In the genomic region with DNA sequence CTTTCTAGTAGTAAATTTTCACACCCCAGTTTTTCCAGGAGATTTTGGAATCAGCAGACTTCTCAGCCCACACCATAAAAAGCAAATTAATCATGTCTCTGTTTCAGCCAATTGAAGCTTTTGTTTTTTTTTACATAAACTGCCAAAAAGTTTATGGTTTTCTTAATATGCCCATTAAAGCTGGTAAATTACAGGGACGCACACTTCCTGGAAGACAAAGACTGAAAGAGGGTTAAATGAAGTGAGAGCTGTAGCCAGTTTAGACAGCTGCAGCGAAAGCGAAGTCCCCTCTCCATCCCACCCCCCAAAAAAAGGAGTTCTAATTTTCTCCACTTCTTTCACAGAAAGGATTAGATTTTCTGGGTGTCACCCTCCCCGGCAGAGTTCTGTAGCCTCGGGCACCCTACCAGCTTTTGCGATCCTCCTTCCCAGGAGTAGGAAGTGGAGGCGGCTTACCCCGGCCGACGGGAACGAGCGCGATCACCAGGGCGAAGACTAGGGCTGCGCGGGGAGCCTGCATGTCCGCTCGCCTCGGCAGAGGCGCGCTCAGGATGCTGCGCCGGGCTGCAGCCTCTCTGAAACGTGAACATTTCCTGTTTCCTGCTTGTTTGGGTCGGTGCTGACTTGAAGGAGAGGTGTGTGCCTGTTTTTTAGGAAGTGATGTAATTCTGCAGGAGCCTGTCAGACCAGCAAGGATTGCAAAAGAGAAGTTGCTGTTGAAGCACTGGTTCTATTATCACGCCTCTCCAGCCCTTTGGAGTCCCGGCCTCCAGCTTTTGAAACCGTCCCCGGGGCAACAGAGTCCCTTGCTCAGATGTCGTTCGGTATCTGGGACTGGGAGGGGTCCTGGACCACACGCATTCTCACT, we compare ENCODE assay signal across 8 cellular contexts. TPM values are rescaled to one million over a fixed set of nuclear protein-coding genes. Genes with fewer than 3 reads are reported as not detected.
DNase-seq lines count a peak whose midpoint lies in the region; ATAC-seq and TF ChIP-seq lines count a peak whose summit lies in the region.

A gene with protein sequence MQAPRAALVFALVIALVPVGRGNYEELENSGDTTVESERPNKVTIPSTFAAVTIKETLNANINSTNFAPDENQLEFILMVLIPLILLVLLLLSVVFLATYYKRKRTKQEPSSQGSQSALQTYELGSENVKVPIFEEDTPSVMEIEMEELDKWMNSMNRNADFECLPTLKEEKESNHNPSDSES (minus strand): TSS at position 584 of the 868 bp plus-strand sequence. CDS start 64 bp downstream, at position 520.

- peak in 1 of 11 experiments; percentile 28 for TF ChIP-seq CTCF in spleen (IDR thresholded peaks at IDR 0.05 in 8 of 11, conservative IDR thresholded peaks at IDR 0.05 in 3 of 11)

- peaks cover 1 to 10% (median 4%) of the 10 kb centered on the region in 3 donors for H3K27me3 Mint-ChIP-seq in immature natural killer cell (ENCODE audit: low read depth in 3 of 3)

- H3K9me3 Mint-ChIP-seq in immature natural killer cell = peaks cover 0 to 3% (median 0%) of the 10 kb centered on the region in 6 donors

- H3K36me3 Mint-ChIP-seq in immature natural killer cell = no peaks in the 10 kb centered on the region

- H3K36me3 ChIP-seq in spleen = peaks cover 0 to 4% (median 0%) of the 10 kb centered on the region in 6 donors

- peaks cover 9 to 82% (median 49%) of the 10 kb centered on the region in 6 donors for H3K4me1 ChIP-seq in spleen

- no peaks in the 10 kb centered on the region for H3K9me3 ChIP-seq in spleen

- TF ChIP-seq POLR2A in spleen (IDR thresholded peaks at IDR 0.05) = peak; percentile 15 to 92 (median 66)

- H3K4me3 Mint-ChIP-seq in immature natural killer cell = peak within 1 kb of the TSS; percentile 83 to 94 (median 84)

- peak; percentile 67 for ATAC-seq in GM21737 (IDR thresholded peaks at IDR 0.05; ENCODE audit: unreplicated experiment)

- peak; percentile 77 for DNase-seq in GDM1 (lab: John Stamatoyannopoulos, UW)
- DNase-seq in Kasumi-1 (lab: John Stamatoyannopoulos, UW) = peak; percentile 98
- DNase-seq in UCSD-AML1 (lab: John Stamatoyannopoulos, UW; ENCODE audit: unreplicated experiment) = peak; percentile 79
- DNase-seq in brain pericyte (ENCODE audit: low read depth, low spot score) = peak; percentile 6
- DNase-seq in immature natural killer cell = peak; percentile 34 to 62 (median 43)
- peak; percentile 95 for DNase-seq in spleen
- DNase-seq in SW 1271 (lab: John Stamatoyannopoulos, UW) = no peak

- H3K27ac Mint-ChIP-seq in immature natural killer cell = peak within 1 kb of the TSS; percentile 32 to 88 (median 56)

- peak within 1 kb of the TSS; percentile 81 to 96 (median 90) for H3K27ac ChIP-seq in spleen

- WGBS in spleen, 5 donors = 1 to 2% (median 2%) methylated on average over 32 of the region's 32 CpGs

- peak within 1 kb of the TSS; percentile 37 to 79 (median 48) for H3K4me3 ChIP-seq in spleen

- peaks cover 10 to 17% of the 10 kb centered on the region in 2 donors for H3K4me1 Mint-ChIP-seq in immature natural killer cell

- intact Hi-C loops in spleen (cut with DNase I; ENCODE audit: low total_unique reads) = no loop called here

- no peaks in the 10 kb centered on the region for H3K27me3 ChIP-seq in spleen (replicated peaks in 1 of 7)

RNA-seq across cellular contexts. Expression of the gene that starts here (rescaled TPM):
- polyA plus RNA-seq in immature natural killer cell (1 to 10 TPM; 3.4 to 9.9 (median 5.0) TPM), spleen (1 to 10 TPM; 5.0 to 6.4 (median 5.2) TPM)
- total RNA-seq in spleen = 10 to 100 TPM; 22.2 to 72.3 (median 37.7) TPM

Comparison
In these comparisons a context has a peak if more than half of its experiments do, and no peak if none do; other contexts are left out.
1. DNase-seq: peak in GDM1 (single experiment), Kasumi-1 (2 of 2), UCSD-AML1 (single experiment), brain pericyte (single experiment), immature natural killer cell (3 of 3) and spleen (single experiment); none in SW 1271 (0 of 2).